In the genomic region with DNA sequence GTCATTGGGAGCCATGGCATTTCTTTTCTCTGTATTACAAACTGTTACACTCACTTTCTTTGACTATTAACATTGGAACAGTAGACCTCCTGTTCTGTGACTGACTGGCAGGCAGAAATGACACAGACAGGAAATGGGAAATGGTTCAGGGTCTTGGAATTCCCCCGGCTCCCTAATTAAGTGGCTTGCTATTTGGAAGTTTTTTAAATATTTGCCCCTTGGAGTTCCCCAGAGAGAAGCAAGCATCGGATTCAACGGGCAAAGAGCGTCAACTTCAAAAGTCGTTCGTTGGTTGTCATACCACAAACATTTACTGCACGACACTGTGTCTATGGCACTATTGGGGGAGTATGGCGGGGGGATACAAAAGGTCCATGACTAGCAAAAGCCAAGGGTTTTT, we compare ENCODE assay signal across 8 cellular contexts. TPM values are rescaled to one million over a fixed set of nuclear protein-coding genes. Genes with fewer than 3 reads are reported as not detected.
A peak's percentile ranks its signal among the peaks of the same experiment; 100 is the strongest.
DNase-seq lines count a peak whose midpoint lies in the region; ATAC-seq, FAIRE-seq and TF ChIP-seq lines count a peak whose summit lies in the region.

No MANE protein-coding gene starts in this region.

- FAIRE-seq in bronchial epithelial cell (lab: Jason Lieb, UNC): no peak

- no peaks in the 10 kb centered on the region for H3K9me3 ChIP-seq in mesodermal cell (ENCODE audit: control insufficient read depth, low read length)

- H3K27ac ChIP-seq in mesodermal cell (ENCODE audit: low read depth, low read length, severe bottlenecking): peak overlapping the region; percentile 98

- WGBS in mesodermal cell (ENCODE audit: insufficient coverage in 2 of 2), 2 experiments: 0 to 11% methylated on average over 1 to 6 of the region's 8 CpGs

- no peak for ATAC-seq in HG03280 (IDR thresholded peaks at IDR 0.05; ENCODE audit: unreplicated experiment)

- H3K36me3 ChIP-seq in GM06990 (ENCODE audit: control insufficient read depth, insufficient read depth, low read length) (no peaks in the 10 kb centered on the region), bronchial epithelial cell (ENCODE audit: control insufficient read depth, insufficient read depth, low read length) (peaks cover 5% of the 10 kb centered on the region), mesodermal cell (ENCODE audit: control insufficient read depth, insufficient read depth, low read length) (peaks cover 13% of the 10 kb centered on the region)

- peak; percentile 30 for DNase-seq in GM06990 (ENCODE audit: extremely low read depth, insufficient read length)
- peak; percentile 53 for DNase-seq in NCI-H226
- DNase-seq in bronchial epithelial cell (ENCODE audit: low read depth): peak; percentile 78
- no peak for DNase-seq in cortex of kidney (lab: John Stamatoyannopoulos, UW)
- DNase-seq in GDM1 (lab: John Stamatoyannopoulos, UW): no peak
- no peak for DNase-seq in NCI-H2171 (lab: John Stamatoyannopoulos, UW)

- no peaks in the 10 kb centered on the region for H3K27me3 ChIP-seq in GM06990 (replicated peaks; ENCODE audit: control insufficient read depth, insufficient read depth, low read length)
- H3K27me3 ChIP-seq in bronchial epithelial cell (ENCODE audit: control insufficient read depth, insufficient read depth, low read length): no peaks in the 10 kb centered on the region

- TF ChIP-seq CTCF in GM06990 (IDR thresholded peaks at IDR 0.05; ENCODE audit: insufficient read depth, low read length, poor library complexity, severe bottlenecking): no peak
- TF ChIP-seq CTCF in bronchial epithelial cell (IDR thresholded peaks at IDR 0.05; ENCODE audit: insufficient read depth, low read length, severe bottlenecking): no peak

- H3K4me1 ChIP-seq in mesodermal cell (ENCODE audit: control insufficient read depth, insufficient read depth, low read length, poor library complexity, severe bottlenecking): peaks cover 15% of the 10 kb centered on the region

- H3K4me3 ChIP-seq in GM06990 (replicated peaks; ENCODE audit: low read depth, low read length) (peak overlapping the region; percentile 86), bronchial epithelial cell (ENCODE audit: low read depth, low read length) (peak overlapping the region; percentile 52), mesodermal cell (ENCODE audit: extremely low read depth, insufficient read depth, low read length, poor library complexity, severe bottlenecking) (peak overlapping the region; percentile 89)

RNA-seq across cellular contexts. Expression of a gene that starts 1.1 kb away (rescaled TPM):
- 56.6 and 58.8 TPM in 2 replicates for total RNA-seq in bronchial epithelial cell
- polyA plus RNA-seq in mesodermal cell (2013, experiment 1 of 2): 69.0 TPM
- 67.0 TPM for polyA plus RNA-seq in mesodermal cell (2013, experiment 2 of 2)

RNA-seq across cellular contexts. Expression of a gene that starts 28.6 kb away (rescaled TPM):
- 1.3 and 1.4 TPM in 2 replicates for total RNA-seq in bronchial epithelial cell
- 0.52 TPM for polyA plus RNA-seq in mesodermal cell (2013, experiment 1 of 2)
- 0.20 TPM for polyA plus RNA-seq in mesodermal cell (2013, experiment 2 of 2)

Comparison
In these comparisons a context has a peak if more than half of its experiments do, and no peak if none do; other contexts are left out.
1. DNase-seq: peak in GM06990 (single experiment), NCI-H226 (single experiment) and bronchial epithelial cell (single experiment); none in cortex of kidney (single experiment), GDM1 (single experiment) and NCI-H2171 (single experiment).
2. Peak in every context shown above with its lines, with median percentiles within 50 percentile points of each other: H3K4me3 ChIP-seq.